1 cellular context compared by ENCODE assay signal in the genomic region with DNA sequence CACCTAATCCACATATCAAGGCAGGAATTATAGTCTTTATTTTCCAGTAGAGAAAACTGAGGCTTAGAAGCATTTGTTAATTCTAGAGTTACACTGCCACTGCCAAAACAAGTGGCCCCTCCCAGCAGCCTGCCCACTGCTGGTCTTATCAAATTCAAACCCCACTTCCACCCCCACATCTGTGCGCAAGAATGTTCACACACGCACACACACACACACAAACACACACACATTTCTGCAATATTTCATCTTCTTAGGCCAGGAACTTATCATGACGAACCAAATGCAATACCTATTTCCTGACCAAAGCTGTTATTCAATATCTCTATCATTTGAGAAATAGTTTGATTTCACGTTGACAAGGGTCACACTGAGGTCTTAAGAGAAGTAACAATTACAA.
TF ChIP-seq lines count a peak whose summit lies in the region.

No MANE protein-coding gene starts in this region.

TF ChIP-seq in K562, 482 proteins besides CTCF, POLR2A, EP300 and RAD21 (continued from another document and continues in another):
- TF ChIP-seq ESRRA (IDR thresholded peaks at IDR 0.05; ENCODE audit: borderline replicate concordance, low read depth) (no peak), TSC22D4 (tag; IDR thresholded peaks at IDR 0.05) (no peak), NFRKB (IDR thresholded peaks at IDR 0.05; ENCODE audit: low read depth) (no peak), FOXA1 (IDR thresholded peaks at IDR 0.05; ENCODE audit: borderline replicate concordance) (no peak), PTRF (tag; IDR thresholded peaks at IDR 0.05) (no peak), YY1 (IDR thresholded peaks at IDR 0.05; ENCODE audit: borderline replicate concordance in 1 of 3, control insufficient read depth in 1 of 3, extremely low read depth in 1 of 3, insufficient read depth in 3 of 3, insufficient read length in 1 of 3, insufficient replicate concordance in 2 of 3, low read depth in 1 of 3, low read length in 2 of 3) (no peak), SPI1 (IDR thresholded peaks at IDR 0.05; ENCODE audit: borderline replicate concordance, low read depth, low read length) (no peak), KDM1A (IDR thresholded peaks at IDR 0.05) (peak; percentile 23 to 32; a peak in 1 of 4 replicates), ZC3H8 (IDR thresholded peaks at IDR 0.05) (no peak), FOXK1 (CRISPR knock-in tag; IDR thresholded peaks at IDR 0.05; ENCODE audit: borderline replicate concordance) (no peak), ZNF584 (CRISPR knock-in tag; IDR thresholded peaks at IDR 0.05; ENCODE audit: low read depth) (no peak), ZNF639 (CRISPR knock-in tag; conservative IDR thresholded peaks at IDR 0.05 in 1 of 2, IDR thresholded peaks at IDR 0.05 in 1 of 2) (no peak), SNAPC5 (CRISPR knock-in tag; IDR thresholded peaks at IDR 0.05) (no peak), ZKSCAN1 (IDR thresholded peaks at IDR 0.05; ENCODE audit: low read depth, low read length) (no peak), MTA1 (IDR thresholded peaks at IDR 0.05; ENCODE audit: borderline replicate concordance) (no peak), SIN3B (IDR thresholded peaks at IDR 0.05; ENCODE audit: low read depth) (no peak), ETS2 (tag; IDR thresholded peaks at IDR 0.05; ENCODE audit: borderline replicate concordance, poor library complexity, severe bottlenecking) (no peak), ZNF695 (CRISPR knock-in tag; IDR thresholded peaks at IDR 0.05) (no peak), KLF13 (tag; IDR thresholded peaks at IDR 0.05; ENCODE audit: borderline replicate concordance, low read depth) (no peak), DMBX1 (CRISPR knock-in tag; IDR thresholded peaks at IDR 0.05; ENCODE audit: borderline replicate concordance) (no peak), ZNF408 (CRISPR knock-in tag; IDR thresholded peaks at IDR 0.05; ENCODE audit: low read depth) (no peak), NFE2 (IDR thresholded peaks at IDR 0.05; ENCODE audit: low read depth) (no peak), HOMEZ (CRISPR knock-in tag; IDR thresholded peaks at IDR 0.05) (no peak), RBBP5 (IDR thresholded peaks at IDR 0.05; ENCODE audit: borderline replicate concordance, insufficient read depth, low read length, poor library complexity, severe bottlenecking) (no peak), ZNF3 (CRISPR knock-in tag; IDR thresholded peaks at IDR 0.05) (no peak), TCF3 (CRISPR knock-in tag; IDR thresholded peaks at IDR 0.05) (peak; percentile 52), BCL6 (CRISPR knock-in tag; IDR thresholded peaks at IDR 0.05) (no peak), ZNF318 (IDR thresholded peaks at IDR 0.05; ENCODE audit: borderline replicate concordance in 1 of 2, low read depth in 1 of 2) (no peak), FOXM1 (IDR thresholded peaks at IDR 0.05; ENCODE audit: low read depth) (no peak), FOXM1 (CRISPR knock-in tag; IDR thresholded peaks at IDR 0.05; ENCODE audit: low read depth) (no peak)
- TF ChIP-seq, protein P1, sequence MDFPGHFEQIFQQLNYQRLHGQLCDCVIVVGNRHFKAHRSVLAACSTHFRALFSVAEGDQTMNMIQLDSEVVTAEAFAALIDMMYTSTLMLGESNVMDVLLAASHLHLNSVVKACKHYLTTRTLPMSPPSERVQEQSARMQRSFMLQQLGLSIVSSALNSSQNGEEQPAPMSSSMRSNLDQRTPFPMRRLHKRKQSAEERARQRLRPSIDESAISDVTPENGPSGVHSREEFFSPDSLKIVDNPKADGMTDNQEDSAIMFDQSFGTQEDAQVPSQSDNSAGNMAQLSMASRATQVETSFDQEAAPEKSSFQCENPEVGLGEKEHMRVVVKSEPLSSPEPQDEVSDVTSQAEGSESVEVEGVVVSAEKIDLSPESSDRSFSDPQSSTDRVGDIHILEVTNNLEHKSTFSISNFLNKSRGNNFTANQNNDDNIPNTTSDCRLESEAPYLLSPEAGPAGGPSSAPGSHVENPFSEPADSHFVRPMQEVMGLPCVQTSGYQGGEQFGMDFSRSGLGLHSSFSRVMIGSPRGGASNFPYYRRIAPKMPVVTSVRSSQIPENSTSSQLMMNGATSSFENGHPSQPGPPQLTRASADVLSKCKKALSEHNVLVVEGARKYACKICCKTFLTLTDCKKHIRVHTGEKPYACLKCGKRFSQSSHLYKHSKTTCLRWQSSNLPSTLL (IDR thresholded peaks at IDR 0.05) = no peak
- TF ChIP-seq, protein P2, sequence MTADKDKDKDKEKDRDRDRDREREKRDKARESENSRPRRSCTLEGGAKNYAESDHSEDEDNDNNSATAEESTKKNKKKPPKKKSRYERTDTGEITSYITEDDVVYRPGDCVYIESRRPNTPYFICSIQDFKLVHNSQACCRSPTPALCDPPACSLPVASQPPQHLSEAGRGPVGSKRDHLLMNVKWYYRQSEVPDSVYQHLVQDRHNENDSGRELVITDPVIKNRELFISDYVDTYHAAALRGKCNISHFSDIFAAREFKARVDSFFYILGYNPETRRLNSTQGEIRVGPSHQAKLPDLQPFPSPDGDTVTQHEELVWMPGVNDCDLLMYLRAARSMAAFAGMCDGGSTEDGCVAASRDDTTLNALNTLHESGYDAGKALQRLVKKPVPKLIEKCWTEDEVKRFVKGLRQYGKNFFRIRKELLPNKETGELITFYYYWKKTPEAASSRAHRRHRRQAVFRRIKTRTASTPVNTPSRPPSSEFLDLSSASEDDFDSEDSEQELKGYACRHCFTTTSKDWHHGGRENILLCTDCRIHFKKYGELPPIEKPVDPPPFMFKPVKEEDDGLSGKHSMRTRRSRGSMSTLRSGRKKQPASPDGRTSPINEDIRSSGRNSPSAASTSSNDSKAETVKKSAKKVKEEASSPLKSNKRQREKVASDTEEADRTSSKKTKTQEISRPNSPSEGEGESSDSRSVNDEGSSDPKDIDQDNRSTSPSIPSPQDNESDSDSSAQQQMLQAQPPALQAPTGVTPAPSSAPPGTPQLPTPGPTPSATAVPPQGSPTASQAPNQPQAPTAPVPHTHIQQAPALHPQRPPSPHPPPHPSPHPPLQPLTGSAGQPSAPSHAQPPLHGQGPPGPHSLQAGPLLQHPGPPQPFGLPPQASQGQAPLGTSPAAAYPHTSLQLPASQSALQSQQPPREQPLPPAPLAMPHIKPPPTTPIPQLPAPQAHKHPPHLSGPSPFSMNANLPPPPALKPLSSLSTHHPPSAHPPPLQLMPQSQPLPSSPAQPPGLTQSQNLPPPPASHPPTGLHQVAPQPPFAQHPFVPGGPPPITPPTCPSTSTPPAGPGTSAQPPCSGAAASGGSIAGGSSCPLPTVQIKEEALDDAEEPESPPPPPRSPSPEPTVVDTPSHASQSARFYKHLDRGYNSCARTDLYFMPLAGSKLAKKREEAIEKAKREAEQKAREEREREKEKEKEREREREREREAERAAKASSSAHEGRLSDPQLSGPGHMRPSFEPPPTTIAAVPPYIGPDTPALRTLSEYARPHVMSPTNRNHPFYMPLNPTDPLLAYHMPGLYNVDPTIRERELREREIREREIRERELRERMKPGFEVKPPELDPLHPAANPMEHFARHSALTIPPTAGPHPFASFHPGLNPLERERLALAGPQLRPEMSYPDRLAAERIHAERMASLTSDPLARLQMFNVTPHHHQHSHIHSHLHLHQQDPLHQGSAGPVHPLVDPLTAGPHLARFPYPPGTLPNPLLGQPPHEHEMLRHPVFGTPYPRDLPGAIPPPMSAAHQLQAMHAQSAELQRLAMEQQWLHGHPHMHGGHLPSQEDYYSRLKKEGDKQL (CRISPR knock-in tag; IDR thresholded peaks at IDR 0.05; ENCODE audit: borderline replicate concordance) = no peak
- TF ChIP-seq, protein P3, sequence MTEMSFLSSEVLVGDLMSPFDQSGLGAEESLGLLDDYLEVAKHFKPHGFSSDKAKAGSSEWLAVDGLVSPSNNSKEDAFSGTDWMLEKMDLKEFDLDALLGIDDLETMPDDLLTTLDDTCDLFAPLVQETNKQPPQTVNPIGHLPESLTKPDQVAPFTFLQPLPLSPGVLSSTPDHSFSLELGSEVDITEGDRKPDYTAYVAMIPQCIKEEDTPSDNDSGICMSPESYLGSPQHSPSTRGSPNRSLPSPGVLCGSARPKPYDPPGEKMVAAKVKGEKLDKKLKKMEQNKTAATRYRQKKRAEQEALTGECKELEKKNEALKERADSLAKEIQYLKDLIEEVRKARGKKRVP (CRISPR knock-in tag; IDR thresholded peaks at IDR 0.05) = no peak
